22 cellular contexts compared by ENCODE assay signal in the genomic region with DNA sequence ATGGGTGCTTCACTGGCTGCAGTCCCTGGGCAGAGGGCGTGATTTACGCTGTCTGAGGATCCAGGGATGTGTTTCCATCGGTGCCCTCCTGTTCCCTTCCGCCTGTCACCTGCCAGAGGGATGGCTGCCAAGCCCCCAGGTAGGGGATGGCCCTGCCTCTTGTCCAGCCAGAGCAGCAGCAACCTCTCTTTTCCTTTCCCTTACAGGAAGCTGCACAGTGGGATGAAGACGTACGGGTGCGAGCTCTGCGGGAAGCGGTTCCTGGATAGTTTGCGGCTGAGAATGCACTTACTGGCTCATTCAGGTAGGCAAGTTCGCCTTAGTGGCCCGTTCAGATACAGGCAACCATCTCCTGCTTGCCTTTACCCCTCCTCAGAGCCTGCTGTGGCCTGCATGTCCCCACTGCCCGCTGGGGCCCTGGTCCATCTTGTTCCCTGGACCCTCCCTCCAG.
DNase-seq lines count a peak whose midpoint lies in the region; TF ChIP-seq lines count a peak whose summit lies in the region.
"Had no signal": no experiment of that assay in that cellular context is flagged by ENCODE, and none has a peak within 500 bp of the region (broad histone marks: within the 10 kb centered on the region; RNA-seq: fewer than 3 reads in every experiment).

No MANE protein-coding gene starts in this region.

- CTCF ChIA-PET in MCF 10A (lab: Yijun Ruan, JAX) (interaction anchor here (0.6 to 1.1 kb wide), 2 partner anchors 25 to 283 kb away, joined by 3 read pairs; no protein-coding TSS in a partner anchor), mammary epithelial cell (lab: Charles Lee; ENCODE audit: low non-redundant PET) (no interaction called here)

- in situ Hi-C loops in mammary epithelial cell (cut with MboI; ENCODE audit: low sequenced_read_pairs in 2 of 2), result no loop called here
- in situ Hi-C loops in transverse colon (cut with MboI; ENCODE audit: low pct_ligation_motif_present in 1 of 4, low pct_unique_long_range_greater_than_20kb in 1 of 4, low sequenced_read_pairs in 3 of 4), result no loop called here

- H2BK120ac ChIP-seq in trophoblast cell (ENCODE audit: insufficient read depth, low read length, poor library complexity), result no peak overlapping the region

- dilution Hi-C loops in mammary epithelial cell (cut with HindIII; ENCODE audit: low sequenced_read_pairs), result no loop called here

- H3K36me3 ChIP-seq in mammary epithelial cell (ENCODE audit: insufficient read depth, low read length) (no peaks in the 10 kb centered on the region), trophoblast cell (ENCODE audit: control insufficient read depth in 1 of 2, insufficient read depth in 2 of 2, low read length in 2 of 2) (no peaks in the 10 kb centered on the region), transverse colon (peaks cover 0 to 14% (median 0%) of the 10 kb centered on the region in 4 donors), colonic mucosa (no peaks in the 10 kb centered on the region)
- H3K36me3 ChIP-seq: neural progenitor cell had no signal

- peak overlapping the region; percentile 19 for H2BK12ac ChIP-seq in trophoblast cell (ENCODE audit: low read length)

- no peaks in the 10 kb centered on the region for H3K27me3 ChIP-seq in mammary epithelial cell (ENCODE audit: insufficient read depth, low read length)
- H3K27me3 ChIP-seq in dorsolateral prefrontal cortex, result no peaks in the 10 kb centered on the region
- no peaks in the 10 kb centered on the region for H3K27me3 ChIP-seq in trophoblast cell (ENCODE audit: insufficient read depth, low read length)
- no peaks in the 10 kb centered on the region for H3K27me3 ChIP-seq in transverse colon
- no peaks in the 10 kb centered on the region for H3K27me3 ChIP-seq in colonic mucosa
- H3K27me3 ChIP-seq: neural progenitor cell had no signal

- no peak overlapping the region for H4K12ac ChIP-seq in trophoblast cell (ENCODE audit: low read depth, low read length)

- no peaks in the 10 kb centered on the region for H3K27me3 Mint-ChIP-seq in MCF 10A (ENCODE audit: insufficient read depth, unreplicated experiment)
- H3K27me3 Mint-ChIP-seq: activated naive CD8-positive, alpha-beta T cell treated with anti-CD3 and anti-CD28 coated beads for 36 hours had no signal

- peaks cover 87% of the 10 kb centered on the region for H3K4me1 Mint-ChIP-seq in MCF 10A (ENCODE audit: insufficient read depth, unreplicated experiment)

- H3K27ac Mint-ChIP-seq in MCF 10A (ENCODE audit: low read depth, unreplicated experiment), result peak overlapping the region; percentile 99
- H3K27ac Mint-ChIP-seq: activated naive CD8-positive, alpha-beta T cell treated with anti-CD3 and anti-CD28 coated beads for 36 hours; activated T-helper 1 cell treated with anti-CD3 and anti-CD28 coated beads, Interleukin-12 subunit alpha, Interleukin-12 subunit beta, Interleukin-2, Interleukin-4 antibody, amounts not matched to agents 30 ng/mL and 10 ng/mL and 1 ng/mL, durations not matched to agents 14 hours and 24 hours and 36 hours; mesothelial cell of epicardium had no signal

- H3K9me3 ChIP-seq in mammary epithelial cell (replicated peaks; ENCODE audit: insufficient read depth, low read length) (no peaks in the 10 kb centered on the region), trophoblast cell (ENCODE audit: insufficient read depth, low read depth, low read length) (no peaks in the 10 kb centered on the region), transverse colon (no peaks in the 10 kb centered on the region), colonic mucosa (no peaks in the 10 kb centered on the region)

- no peaks in the 10 kb centered on the region for H3K9me3 Mint-ChIP-seq in MCF 10A (ENCODE audit: unreplicated experiment)
- H3K9me3 Mint-ChIP-seq: activated naive CD8-positive, alpha-beta T cell treated with anti-CD3 and anti-CD28 coated beads for 36 hours; activated T-helper 1 cell treated with anti-CD3 and anti-CD28 coated beads, Interleukin-12 subunit alpha, Interleukin-12 subunit beta, Interleukin-2, Interleukin-4 antibody, amounts not matched to agents 30 ng/mL and 10 ng/mL and 1 ng/mL, durations not matched to agents 14 hours and 24 hours and 36 hours; mesothelial cell of epicardium had no signal

- peaks cover 98% of the 10 kb centered on the region for H3K36me3 Mint-ChIP-seq in MCF 10A (ENCODE audit: insufficient read depth, unreplicated experiment)
- H3K36me3 Mint-ChIP-seq: activated naive CD8-positive, alpha-beta T cell treated with anti-CD3 and anti-CD28 coated beads for 36 hours; mesothelial cell of epicardium had no signal

- no peak overlapping the region for H3K23ac ChIP-seq in trophoblast cell (ENCODE audit: low read length)

- no peaks in the 10 kb centered on the region for H4K20me1 ChIP-seq in mammary epithelial cell (ENCODE audit: insufficient read depth, low read length)

- intact Hi-C loops in MCF 10A (cut with micrococcal nuclease) (no loop called here), mammary epithelial cell (cut with micrococcal nuclease) (no loop called here), dorsolateral prefrontal cortex (cut with DNase I) (loop anchor here in 1 of 2 donors (2.0 kb wide), 1 partner anchor 17 kb away; no protein-coding TSS in a partner anchor), transverse colon (cut with DNase I; ENCODE audit: low total_unique reads) (no loop called here), colonic mucosa (cut with DNase I) (no loop called here)

- H3K79me2 ChIP-seq in mammary epithelial cell (ENCODE audit: insufficient read depth, low read length) (no peaks in the 10 kb centered on the region), trophoblast cell (ENCODE audit: control insufficient read depth, insufficient read depth, low read length, poor library complexity) (no peaks in the 10 kb centered on the region)

- H3K9ac ChIP-seq in mammary epithelial cell (ENCODE audit: insufficient read depth, low read length) (no peak overlapping the region), trophoblast cell (ENCODE audit: low read length) (no peak overlapping the region), colonic mucosa (ENCODE audit: low read depth in 2 of 2, low read length in 2 of 2) (no peak overlapping the region)
- H3K9ac ChIP-seq: neural progenitor cell had no signal

- H3K4me3 ChIP-seq in mammary epithelial cell (replicated peaks in 1 of 3; ENCODE audit: insufficient read depth in 1 of 3, low read depth in 2 of 3, low read length in 3 of 3) (no peak overlapping the region), dorsolateral prefrontal cortex (no peak overlapping the region), trophoblast cell (ENCODE audit: low read depth, low read length) (no peak overlapping the region), transverse colon (no peak overlapping the region), colonic mucosa (no peak overlapping the region)
- H3K4me3 ChIP-seq: neural progenitor cell had no signal

- no TSS peak for BruUV-seq in MCF 10A (replicated peaks; lab: Mats Ljungman, UMichigan)
- BruUV-seq in mammary epithelial cell (replicated peaks; lab: Mats Ljungman, UMichigan), result no TSS peak

- H3K4ac ChIP-seq in trophoblast cell (ENCODE audit: low read depth, low read length), result no peak overlapping the region

- H2BK5ac ChIP-seq in trophoblast cell (ENCODE audit: low read depth, low read length, poor library complexity), result no peak overlapping the region

- DNase-seq in MCF 10A (ENCODE audit: unreplicated experiment), result no peak
- DNase-seq in mammary epithelial cell, result no peak
- no peak for DNase-seq in dorsolateral prefrontal cortex
- no peak for DNase-seq in trophoblast cell
- no peak for DNase-seq in transverse colon
- DNase-seq in NCI-H187 treated with DMSO at 0.1 percent for 48 hours (lab: John Stamatoyannopoulos, UW), result no peak
- no peak for DNase-seq in NCI-H1930 (lab: John Stamatoyannopoulos, UW)
- no peak for DNase-seq in colonic mucosa
- DNase-seq: activated CD8-positive, alpha-beta memory T cell treated with anti-CD3 and anti-CD28 coated beads for 24 hours; activated naive CD8-positive, alpha-beta T cell treated with anti-CD3 and anti-CD28 coated beads for 36 hours; effector CD4-positive, alpha-beta T cell; head of caudate nucleus; Karpas-422; NCI-H1092; NCI-H748 treated with DMSO at 0.1 percent for 48 hours; PC-3; retina; stimulated activated naive CD4-positive, alpha-beta T cell; T-helper 9 cell had no signal

- H3K4me1 ChIP-seq in mammary epithelial cell (ENCODE audit: insufficient read depth, low read length), result peaks cover 44% of the 10 kb centered on the region
- peaks cover 5 to 20% of the 10 kb centered on the region in 2 experiments for H3K4me1 ChIP-seq in trophoblast cell (ENCODE audit: control insufficient read depth in 1 of 2, insufficient read depth in 2 of 2, low read length in 2 of 2)
- peaks cover 66 to 82% (median 72%) of the 10 kb centered on the region in 4 donors for H3K4me1 ChIP-seq in transverse colon
- H3K4me1 ChIP-seq in colonic mucosa, result peaks cover 14% of the 10 kb centered on the region

- POLR2A ChIA-PET in MCF 10A (lab: Yijun Ruan, JAX), result interaction anchor here (0.7 to 19.5 kb wide), 7 partner anchors 9 to 244 kb away, joined by 4 to 1399 read pairs (median 15); no protein-coding TSS in a partner anchor

- 84% methylated on average over 11 of the region's 13 CpGs for WGBS in mammary epithelial cell (ENCODE audit: low coverage, missing lambda C conversion rate)
- WGBS in trophoblast cell (ENCODE audit: extremely low coverage, insufficient coverage, insufficient read length), result no CpG with 5 or more reads among the region's 13 CpGs
- 99% methylated on average over 13 of the region's 13 CpGs; no CpG with 5 or more reads in 1 of the 2 donors for WGBS in transverse colon (ENCODE audit: low coverage in 1 of 2), 2 donors

- no peak for TF ChIP-seq EP300 in transverse colon (IDR thresholded peaks at IDR 0.05; ENCODE audit: low read depth)

- no peak overlapping the region for H3K4me3 Mint-ChIP-seq in MCF 10A (ENCODE audit: unreplicated experiment)
- H3K4me3 Mint-ChIP-seq: activated naive CD8-positive, alpha-beta T cell treated with anti-CD3 and anti-CD28 coated beads for 36 hours; activated T-helper 1 cell treated with anti-CD3 and anti-CD28 coated beads, Interleukin-12 subunit alpha, Interleukin-12 subunit beta, Interleukin-2, Interleukin-4 antibody, amounts not matched to agents 30 ng/mL and 10 ng/mL and 1 ng/mL, durations not matched to agents 14 hours and 24 hours and 36 hours; mesothelial cell of epicardium; neural progenitor cell had no signal

- H4K8ac ChIP-seq in trophoblast cell (ENCODE audit: low read depth, low read length), result no peak overlapping the region

- H3K18ac ChIP-seq in trophoblast cell (ENCODE audit: low read length), result no peak overlapping the region

- H3K14ac ChIP-seq in trophoblast cell (ENCODE audit: low read length), result peak overlapping the region; percentile 13

- H2AK5ac ChIP-seq in trophoblast cell (ENCODE audit: low read length), result peak overlapping the region; percentile 7

- H4K91ac ChIP-seq in trophoblast cell (ENCODE audit: low read depth, low read length), result no peak overlapping the region

- H3K27ac ChIP-seq in mammary epithelial cell (ENCODE audit: insufficient read depth, low read depth, low read length) (no peak overlapping the region), dorsolateral prefrontal cortex (peak overlapping the region in 58 of 59 donors; percentile 44 to 100 (median 100)), trophoblast cell (ENCODE audit: low read depth, low read length) (no peak overlapping the region), transverse colon (peak overlapping the region; percentile 75 to 96 (median 95)), colonic mucosa (no peak overlapping the region)
- H3K27ac ChIP-seq: neural progenitor cell had no signal

- no peak for TF ChIP-seq POLR2A in transverse colon (IDR thresholded peaks at IDR 0.05)

- H2AFZ ChIP-seq in mammary epithelial cell (ENCODE audit: low read depth, low read length), result no peak overlapping the region
- H2AFZ ChIP-seq in trophoblast cell (ENCODE audit: insufficient read depth, low read length, poor library complexity), result no peak overlapping the region
- H2AFZ ChIP-seq: neural progenitor cell had no signal

- TF ChIP-seq CTCF in MCF 10A (IDR thresholded peaks at IDR 0.05; ENCODE audit: unreplicated experiment) (no peak), mammary epithelial cell (conservative IDR thresholded peaks at IDR 0.05 in 1 of 2, IDR thresholded peaks at IDR 0.05 in 1 of 2; ENCODE audit: extremely low read depth in 1 of 2, insufficient read depth in 1 of 2, low read depth in 1 of 2, low read length in 2 of 2) (no peak), dorsolateral prefrontal cortex (IDR thresholded peaks at IDR 0.05 in 54 of 56, conservative IDR thresholded peaks at IDR 0.05 in 2 of 56; ENCODE audit: low read depth in 1 of 56, partially characterized antibody in 56 of 56) (no peak), transverse colon (IDR thresholded peaks at IDR 0.05) (no peak), colonic mucosa (IDR thresholded peaks at IDR 0.05) (no peak)

- peaks cover 10% of the 10 kb centered on the region for H3K79me1 ChIP-seq in trophoblast cell (ENCODE audit: low read length)

- H3K4me2 ChIP-seq in mammary epithelial cell (ENCODE audit: insufficient read depth, low read depth, low read length) (no peak overlapping the region), trophoblast cell (ENCODE audit: low read length) (no peak overlapping the region)
- H3K4me2 ChIP-seq: neural progenitor cell had no signal

Comparison
In these comparisons a context has a peak if more than half of its experiments do, and no peak if none do; other contexts are left out.
1. H3K27ac ChIP-seq: peak in dorsolateral prefrontal cortex (58 of 59) and transverse colon (4 of 4); none in mammary epithelial cell (single experiment), trophoblast cell (single experiment) and colonic mucosa (single experiment).